In the genomic region with DNA sequence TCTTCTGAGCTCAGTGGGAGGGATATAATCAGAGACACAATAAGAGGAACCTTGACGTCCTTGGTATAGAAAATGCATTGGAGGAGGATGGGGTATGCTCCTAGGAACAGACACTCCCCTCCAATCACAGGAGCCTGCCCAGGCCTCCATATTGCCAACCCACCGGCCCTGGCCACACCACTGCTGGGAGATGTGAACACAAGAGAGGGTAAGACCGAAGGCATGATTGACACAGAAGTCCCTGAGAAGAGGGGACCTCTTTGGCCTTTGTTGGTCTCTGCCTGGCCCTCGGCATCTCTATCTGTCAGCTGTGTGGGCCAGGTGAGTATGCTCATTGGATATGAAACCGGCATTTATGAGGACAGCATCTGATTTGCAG, we compare ENCODE assay signal across 29 cellular contexts.
"Had no signal": no experiment of that assay in that cellular context is flagged by ENCODE, and none has a peak within 500 bp of the region (broad histone marks: within the 10 kb centered on the region; RNA-seq: fewer than 3 reads in every experiment).

No MANE protein-coding gene starts in this region.

- H3K4me3 ChIP-seq: breast epithelium, esophagus squamous epithelium, heart right ventricle, left ventricle myocardium inferior, lung, mucosa of descending colon, ovary, prostate gland, testis, transverse colon had no signal

- H3K4me1 ChIP-seq: breast epithelium, esophagus squamous epithelium, heart right ventricle, left ventricle myocardium inferior, prostate gland, testis, transverse colon had no signal

- ATAC-seq: activated naive CD8-positive, alpha-beta T cell treated with anti-CD3 and anti-CD28 coated beads, Interleukin-2, amount 50 U/mL, for 24 hours; activated T-helper 17 cell treated with anti-CD3 and anti-CD28 coated beads, Interleukin-2, amount 50 U/mL, for 72 hours; mucosa of descending colon; natural killer cell treated with Interleukin-12 subunit alpha and Interleukin-12 subunit beta and Interleukin-15 and Interleukin-18, amount 100 ng/mL, for 72 hours had no signal

- H3K27me3 ChIP-seq: breast epithelium, esophagus squamous epithelium, heart right ventricle, ovary, testis, transverse colon had no signal

- H3K27ac ChIP-seq: breast epithelium, epithelial cell of prostate, esophagus squamous epithelium, heart right ventricle, left ventricle myocardium inferior, ovary, prostate gland, testis, transverse colon had no signal

- DNase-seq: activated CD4-positive, alpha-beta T cell treated with anti-CD3 and anti-CD28 coated beads for 4 hours; activated CD4-positive, alpha-beta T cell treated with anti-CD3 and anti-CD28 coated beads, Interleukin-2, amount 50 U/mL, for 4 hours; activated CD8-positive, alpha-beta memory T cell treated with anti-CD3 and anti-CD28 coated beads, Interleukin-2, amount 50 U/mL, for 4 hours; activated naive CD8-positive, alpha-beta T cell treated with anti-CD3 and anti-CD28 coated beads, Interleukin-2, amount 50 U/mL, for 24 hours; activated T-cell treated with anti-CD3 and anti-CD28 coated beads, Interleukin-2, amount 50 U/mL, for 24 hours; amygdala; dermis blood vessel endothelial cell; effector CD4-positive, alpha-beta T cell; esophagus squamous epithelium; foreskin melanocyte; heart right ventricle; kidney glomerular epithelial cell; left ventricle myocardium inferior; retina; stimulated activated CD4-positive, alpha-beta T cell treated with anti-CD3 and anti-CD28 coated beads, Interleukin-2, amount 100 ng/mL, for 48 hours; stimulated activated naive CD4-positive, alpha-beta T cell treated with Interleukin-2 at 50 U/mL for 16 hours; testis; transverse colon had no signal

- FAIRE-seq: colon, endometrium, urothelium cell line had no signal

- H3K36me3 ChIP-seq: breast epithelium, ovary, prostate gland, transverse colon had no signal

- H3K9me3 ChIP-seq: breast epithelium, esophagus squamous epithelium, heart right ventricle, left ventricle myocardium inferior, mucosa of descending colon, ovary, prostate gland, testis, transverse colon had no signal
